Comparison of ENCODE assay signal across 1 cellular context in the genomic region with DNA sequence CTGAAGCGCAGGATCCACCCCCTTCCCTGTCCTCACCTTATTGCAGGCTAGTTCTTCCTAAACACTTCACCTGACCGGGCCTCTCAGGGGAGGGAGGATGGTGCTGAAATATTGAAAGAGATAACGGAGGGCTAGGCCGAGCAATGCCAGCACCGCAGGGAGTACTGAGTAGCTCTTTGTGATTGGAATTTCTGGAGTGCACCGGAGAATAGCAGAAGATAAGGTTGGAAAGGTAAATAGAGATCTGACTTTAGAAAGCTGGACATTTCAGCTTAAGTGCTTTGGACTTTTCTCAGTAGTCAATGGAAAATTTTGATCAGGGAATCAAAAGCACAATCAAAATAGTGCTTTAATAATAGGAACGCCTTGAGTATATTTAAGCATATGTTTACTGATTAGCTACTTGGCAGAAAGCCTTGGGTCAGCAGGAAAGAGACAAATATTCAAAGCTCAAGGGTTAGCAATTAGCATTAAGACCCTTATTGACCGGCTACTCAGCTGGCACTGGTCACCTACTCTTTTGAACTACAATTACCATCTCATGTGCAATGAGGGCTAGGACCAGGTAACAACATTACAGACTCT.
TF ChIP-seq lines count a peak whose summit lies in the region.

No MANE protein-coding gene starts in this region.

TF ChIP-seq in H1, 55 proteins besides CTCF, POLR2A, EP300 and RAD21 (continued from another document):
- peak; percentile 26 for TF ChIP-seq NANOG (IDR thresholded peaks at IDR 0.05; ENCODE audit: insufficient read depth, low read depth, low read length, poor library complexity, severe bottlenecking)
